Comparison of ENCODE assay signal across 12 cellular contexts in genomic region chr2:133040175-133040574, GRCh38.
"Had no signal": no experiment of that assay in that cellular context is flagged by ENCODE, and none has a peak within 500 bp of the region (broad histone marks: within the 10 kb centered on the region; RNA-seq: fewer than 3 reads in every experiment).

No MANE protein-coding gene starts in this region.

- ATAC-seq: activated CD8-positive, alpha-beta T cell treated with anti-CD3 and anti-CD28 coated beads, Interleukin-2, amount 10 ng/mL, durations not matched to agents 7 days and 5 days; stimulated activated effector memory CD8-positive, alpha-beta T cell treated with anti-CD3 and anti-CD28 coated beads, Interleukin-12 subunit alpha, Interleukin-12 subunit beta, amount 100 ng/mL, for 72 hours had no signal

- H3K4me3 ChIP-seq: breast epithelium, esophagus squamous epithelium, right atrium auricular region, tibial artery, uterus had no signal

- H3K27ac ChIP-seq: breast epithelium, esophagus squamous epithelium, parathyroid adenoma, right atrium auricular region, tibial artery, uterus, VCaP had no signal

- H3K9ac ChIP-seq: parathyroid adenoma had no signal

- H3K4me1 ChIP-seq: breast epithelium, esophagus squamous epithelium, parathyroid adenoma, right atrium auricular region, tibial artery, uterus had no signal

- H3K9me3 ChIP-seq: right atrium auricular region, tibial artery, uterus had no signal

- DNase-seq: activated CD8-positive, alpha-beta T cell treated with anti-CD3 and anti-CD28 coated beads, Interleukin-2, amount 10 ng/mL, durations not matched to agents 7 days and 5 days; activated naive CD4-positive, alpha-beta T cell treated with anti-CD3 and anti-CD28 coated beads, Interleukin-2, amount 10 ng/mL, durations not matched to agents 7 days and 5 days; amniotic stem cell; esophagus squamous epithelium; T-helper 9 cell; tibial artery; uterus had no signal

- H2AFZ ChIP-seq: parathyroid adenoma had no signal

- H3K36me3 ChIP-seq: breast epithelium, esophagus squamous epithelium, right atrium auricular region, tibial artery, uterus had no signal

- H3K27me3 ChIP-seq: breast epithelium, esophagus squamous epithelium, right atrium auricular region, tibial artery, uterus had no signal

- H3K79me2 ChIP-seq: parathyroid adenoma had no signal
